In the genomic region with DNA sequence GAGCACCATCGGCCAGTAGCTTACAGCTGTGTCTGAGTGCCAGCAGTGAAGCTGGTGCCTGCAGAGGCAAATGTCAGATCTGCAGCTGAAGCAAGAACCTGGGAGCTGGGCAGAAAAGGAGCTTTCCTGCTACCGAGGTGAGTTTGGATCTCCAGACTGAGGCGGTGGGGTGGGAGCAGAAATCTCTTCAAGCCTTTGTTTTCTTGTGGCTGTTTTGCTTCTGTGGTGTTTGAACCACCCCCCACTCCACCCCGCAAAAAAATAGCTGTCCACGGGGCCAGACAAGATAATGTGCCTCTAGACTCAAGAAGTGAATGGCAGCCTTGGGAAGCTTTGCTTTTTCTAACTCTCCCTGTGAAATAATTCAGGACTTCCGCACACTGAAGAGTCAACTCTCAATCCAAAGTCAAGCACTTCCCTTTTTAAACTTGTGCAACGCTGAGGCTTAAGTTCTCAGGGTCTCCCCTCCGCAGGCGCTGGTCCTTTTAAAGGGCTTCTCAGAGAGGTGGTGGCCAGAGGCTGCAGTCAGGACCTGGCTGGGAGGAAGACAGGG, we compare ENCODE assay signal across 8 cellular contexts.
DNase-seq lines count a peak whose midpoint lies in the region; ATAC-seq and TF ChIP-seq lines count a peak whose summit lies in the region.

No MANE protein-coding gene starts in this region.

- no peak for TF ChIP-seq CTCF in GM06990 (IDR thresholded peaks at IDR 0.05; ENCODE audit: insufficient read depth, low read length, poor library complexity, severe bottlenecking)
- TF ChIP-seq CTCF in LNCaP clone FGC (IDR thresholded peaks at IDR 0.05; ENCODE audit: control insufficient read depth, extremely low read depth, insufficient read depth) = no peak
- TF ChIP-seq CTCF in chondrocyte (IDR thresholded peaks at IDR 0.05) = no peak
- no peak for TF ChIP-seq CTCF in GM13977 (IDR thresholded peaks at IDR 0.05; ENCODE audit: extremely low read depth, insufficient read depth, missing control alignments)

- no peak overlapping the region for H3K27ac Mint-ChIP-seq in chondrocyte (ENCODE audit: unreplicated experiment)

- no CpG with 5 or more reads among the region's 9 CpGs for WGBS in neuronal stem cell (ENCODE audit: extremely low coverage in 2 of 2, insufficient read length in 2 of 2, insufficient replicate concordance in 1 of 2), 2 donors
- 18 to 25% methylated on average over 9 of the region's 9 CpGs for WGBS in aorta, 2 donors

- H3K18ac ChIP-seq in neuronal stem cell (ENCODE audit: low read length) = peak overlapping the region; percentile 85

- no peaks in the 10 kb centered on the region for H3K36me3 Mint-ChIP-seq in chondrocyte (ENCODE audit: low read depth)

- H3K4me3 Mint-ChIP-seq in chondrocyte (ENCODE audit: unreplicated experiment) = peak overlapping the region; percentile 68

- in situ Hi-C loops in GM13977 (cut with MboI; ENCODE audit: low pct_unique_long_range_greater_than_20kb, low sequenced_read_pairs, unreplicated experiment) = no loop called here

- H3K27me3 Mint-ChIP-seq in chondrocyte (ENCODE audit: low read depth) = peaks cover 28% of the 10 kb centered on the region

- no peak for ATAC-seq in aorta (ENCODE audit: low FRiP score)

- no peak overlapping the region for H2BK12ac ChIP-seq in neuronal stem cell (ENCODE audit: low read length)

- H3K27me3 ChIP-seq in GM06990 (replicated peaks; ENCODE audit: control insufficient read depth, insufficient read depth, low read length) (no peaks in the 10 kb centered on the region), neuronal stem cell (ENCODE audit: control insufficient read depth in 3 of 3, insufficient read depth in 3 of 3, low read depth in 1 of 3, low read length in 3 of 3) (peaks cover 2 to 57% (median 33%) of the 10 kb centered on the region in 3 experiments), aorta (ENCODE audit: control insufficient read depth in 1 of 2, insufficient read depth in 2 of 2, low read length in 1 of 2) (peaks cover 0 to 3% of the 10 kb centered on the region in 2 donors)

- no peaks in the 10 kb centered on the region for H3K36me3 ChIP-seq in GM06990 (ENCODE audit: control insufficient read depth, insufficient read depth, low read length)
- H3K36me3 ChIP-seq in neuronal stem cell (replicated peaks in 1 of 2; ENCODE audit: control insufficient read depth in 2 of 2, insufficient read depth in 2 of 2, low read length in 2 of 2) = no peaks in the 10 kb centered on the region
- H3K36me3 ChIP-seq in aorta (ENCODE audit: control insufficient read depth in 1 of 2, insufficient read depth in 2 of 2, low read length in 1 of 2) = no peaks in the 10 kb centered on the region

- no peak overlapping the region for H2BK15ac ChIP-seq in neuronal stem cell (ENCODE audit: low read length)

- H3K9me3 ChIP-seq in neuronal stem cell (replicated peaks in 1 of 2; ENCODE audit: control insufficient read depth in 2 of 2, insufficient read depth in 1 of 2, low read depth in 1 of 2, low read length in 2 of 2) (peaks cover 0 to 2% of the 10 kb centered on the region in 2 donors), aorta (ENCODE audit: control insufficient read depth, low read length) (no peaks in the 10 kb centered on the region)

- H3K4me1 ChIP-seq in neuronal stem cell (ENCODE audit: control insufficient read depth in 2 of 2, insufficient read depth in 1 of 2, low read depth in 1 of 2, low read length in 2 of 2) (peaks cover 0 to 10% of the 10 kb centered on the region in 2 donors), aorta (ENCODE audit: control insufficient read depth in 1 of 2, insufficient read depth in 2 of 2, low read length in 2 of 2) (no peaks in the 10 kb centered on the region)

- no peaks in the 10 kb centered on the region for H3K79me1 ChIP-seq in neuronal stem cell (ENCODE audit: low read depth, low read length)

- H3K9ac ChIP-seq in neuronal stem cell (ENCODE audit: low read depth, low read length, poor library complexity) = peak overlapping the region; percentile 82

- no peak overlapping the region for H2BK120ac ChIP-seq in neuronal stem cell (ENCODE audit: low read depth, low read length)

- intact Hi-C loops in aorta (cut with DNase I) = no loop called here

- no peak overlapping the region for H2AK5ac ChIP-seq in neuronal stem cell (ENCODE audit: low read depth, low read length)

- H3K14ac ChIP-seq in neuronal stem cell (ENCODE audit: low read length) = peak overlapping the region; percentile 96

- no peak overlapping the region for H4K8ac ChIP-seq in neuronal stem cell (ENCODE audit: low read depth, low read length)

- peaks cover 11% of the 10 kb centered on the region for H3K9me3 Mint-ChIP-seq in chondrocyte (ENCODE audit: low read depth)

- DNase-seq in GM06990 (ENCODE audit: extremely low read depth, insufficient read length) (no peak), LNCaP clone FGC (ENCODE audit: low read depth) (no peak), chondrocyte (ENCODE audit: low spot score) (no peak), neuronal stem cell (ENCODE audit: low spot score) (no peak), aorta (no peak), GM13977 (ENCODE audit: low spot score) (no peak), HuH-7.5 (ENCODE audit: low spot score) (no peak), COLO829 (ENCODE audit: low spot score) (no peak)

- peak overlapping the region; percentile 62 for H3K23ac ChIP-seq in neuronal stem cell (ENCODE audit: low read depth, low read length, poor library complexity)

- H3K4me1 Mint-ChIP-seq in chondrocyte (ENCODE audit: low read depth) = peaks cover 6% of the 10 kb centered on the region

- no peak overlapping the region for H3K27ac ChIP-seq in neuronal stem cell (replicated peaks; ENCODE audit: low read length)
- H3K27ac ChIP-seq in aorta (ENCODE audit: low read depth in 1 of 2, low read length in 2 of 2) = no peak overlapping the region

- no peak overlapping the region for H3K4ac ChIP-seq in neuronal stem cell (ENCODE audit: low read length)

- peak overlapping the region; percentile 37 for H2AFZ ChIP-seq in neuronal stem cell (ENCODE audit: low read length)

- H2BK5ac ChIP-seq in neuronal stem cell (ENCODE audit: low read length) = no peak overlapping the region

- H3K4me2 ChIP-seq in neuronal stem cell (ENCODE audit: insufficient read depth, low read length, poor library complexity, severe bottlenecking) = peak overlapping the region; percentile 84

- no peak overlapping the region for H4K91ac ChIP-seq in neuronal stem cell (ENCODE audit: low read depth, low read length, poor library complexity)

- H3K4me3 ChIP-seq in GM06990 (replicated peaks; ENCODE audit: low read depth, low read length) (peak overlapping the region; percentile 63), LNCaP clone FGC (ENCODE audit: low read depth, low read length) (peak overlapping the region; percentile 35; the same call in 1 of the 2 replicates), neuronal stem cell (ENCODE audit: low read length in 2 of 2) (peak overlapping the region in 1 of 2 donors; percentile 79), aorta (ENCODE audit: low read length in 2 of 2) (peak overlapping the region in 1 of 2 donors; percentile 28)
